8 cellular contexts compared by ENCODE assay signal in genomic region chr6:168956884-168957730, GRCh38.
A peak's percentile ranks its signal among the peaks of the same experiment; 100 is the strongest.
DNase-seq lines count a peak whose midpoint lies in the region; ATAC-seq and TF ChIP-seq lines count a peak whose summit lies in the region.

No MANE protein-coding gene starts in this region.

- H3K4me3 Mint-ChIP-seq in brain, result no peak overlapping the region

- H3K4me2 ChIP-seq in GM23248 (ENCODE audit: unreplicated experiment), result peak overlapping the region; percentile 37

- no peaks in the 10 kb centered on the region for H3K79me2 ChIP-seq in GM23248 (ENCODE audit: insufficient read depth)

- peak overlapping the region in 3 of 5 experiments; percentile 35 to 61 (median 51) for H3K27ac Mint-ChIP-seq in brain

- H3F3A ChIP-seq in GM23248 (ENCODE audit: insufficient read depth), result no peaks in the 10 kb centered on the region

- H4K20me1 ChIP-seq in GM23248 (ENCODE audit: insufficient read depth), result no peaks in the 10 kb centered on the region

- H3K27ac ChIP-seq in GM23248, result peak overlapping the region; percentile 36

- H3K9me3 ChIP-seq in GM23248 (ENCODE audit: low read depth) (no peaks in the 10 kb centered on the region), MG63 (no peaks in the 10 kb centered on the region)

- no peak for ATAC-seq in HG03139 (IDR thresholded peaks at IDR 0.05; ENCODE audit: unreplicated experiment)

- H3K4me1 ChIP-seq in GM23248 (ENCODE audit: insufficient read depth), result peaks cover 8% of the 10 kb centered on the region

- peaks cover 0 to 11% (median 0%) of the 10 kb centered on the region in 5 experiments for H3K9me3 Mint-ChIP-seq in brain

- peaks cover 4% of the 10 kb centered on the region for H3K27me3 Mint-ChIP-seq in brain

- no peaks in the 10 kb centered on the region for H3K9me2 ChIP-seq in GM23248 (ENCODE audit: insufficient read depth)

- H3K27me3 ChIP-seq in GM23248 (replicated peaks; ENCODE audit: insufficient read depth), result no peaks in the 10 kb centered on the region
- no peaks in the 10 kb centered on the region for H3K27me3 ChIP-seq in MG63

- H3K36me3 ChIP-seq in GM23248 (ENCODE audit: low read depth), result no peaks in the 10 kb centered on the region
- no peaks in the 10 kb centered on the region for H3K36me3 ChIP-seq in MG63

- TF ChIP-seq CTCF in brain (conservative IDR thresholded peaks at IDR 0.05), result peak; percentile 90 to 95

- no peaks in the 10 kb centered on the region for H3K36me3 Mint-ChIP-seq in brain

- peaks cover 27% of the 10 kb centered on the region for H3K4me1 Mint-ChIP-seq in brain

- WGBS in GM23248 (ENCODE audit: low coverage in 1 of 2, low lambda C conversion rate in 2 of 2, missing lambda C conversion rate in 2 of 2), 2 experiments, result 40 to 43% methylated on average over 6 of the region's 6 CpGs

- in situ Hi-C loops in GM23248 (cut with MboI), result loop anchor here (10.0 to 25.0 kb wide), 2 partner anchors 255 to 558 kb away; no protein-coding TSS in a partner anchor

- DNase-seq in Daoy (ENCODE audit: low read depth) (peak; percentile 28), GM23248 (peak; percentile 90), MG63 (peak; percentile 81), SK-N-DZ (ENCODE audit: low spot score) (peak; percentile 37), iPS-NIHi11 (ENCODE audit: low spot score) (peak; percentile 82), smooth muscle cell of the brain vasculature (ENCODE audit: low read depth, low spot score) (peak; percentile 46)

- 0 out of 2 replicates have a peak overlapping the region, but pooled peaks have one; percentile 12 for H3K4me3 ChIP-seq in GM23248
- H3K4me3 ChIP-seq in MG63, result no peak overlapping the region

- peak overlapping the region; percentile 77 for H2AFZ ChIP-seq in GM23248

- peak overlapping the region; percentile 50; the same call in 1 of the 2 replicates for H3K9ac ChIP-seq in GM23248

Comparison
In these comparisons a context has a peak if more than half of its experiments do, and no peak if none do; other contexts are left out.
1. DNase-seq: peak in every context shown above with its lines; median percentile 90 in GM23248; 82 in iPS-NIHi11; 81 in MG63; 46 in smooth muscle cell of the brain vasculature; 37 in SK-N-DZ; 28 in Daoy.